Comparison of ENCODE assay signal across 1 cellular context in the genomic region with DNA sequence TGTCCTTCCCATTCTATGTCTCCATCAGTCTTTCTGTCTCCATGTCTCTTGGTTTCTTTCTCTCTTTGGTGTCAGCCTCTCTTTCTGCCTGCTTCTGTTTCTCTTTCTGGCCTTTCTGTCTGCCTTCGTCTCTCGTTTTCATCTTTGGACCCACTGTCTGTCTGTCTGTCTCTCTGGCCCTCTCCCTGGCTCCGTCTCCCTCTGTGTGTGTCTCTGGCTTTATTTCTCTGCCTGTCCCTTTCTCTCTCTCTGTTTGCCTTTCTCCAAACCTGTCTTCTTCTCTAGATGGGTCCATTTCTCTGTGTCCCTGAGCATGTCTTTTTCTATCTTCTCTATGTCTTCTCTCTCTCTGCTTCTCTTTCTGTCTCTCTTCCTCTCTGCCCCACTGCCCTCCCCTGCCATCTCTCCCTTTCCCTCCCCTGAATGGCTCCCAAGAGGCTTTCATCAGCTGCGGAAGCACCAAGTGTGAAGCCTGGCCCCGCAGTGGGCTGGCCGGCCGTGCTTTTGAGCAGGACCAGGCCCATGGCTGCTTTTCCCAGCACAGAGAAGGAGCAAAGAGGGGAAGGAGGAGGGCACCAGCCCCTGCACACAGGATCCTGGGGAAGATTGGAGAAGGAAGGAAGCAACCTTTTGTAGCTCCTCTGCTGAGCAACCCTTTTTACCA.
TF ChIP-seq lines count a peak whose summit lies in the region.

No MANE protein-coding gene starts in this region.

TF ChIP-seq in H1, 55 proteins besides CTCF, POLR2A, EP300 and RAD21:
- TF ChIP-seq BCL11A (IDR thresholded peaks at IDR 0.05; ENCODE audit: low read depth in 2 of 2, low read length in 2 of 2): no peak
- TF ChIP-seq YY1 (IDR thresholded peaks at IDR 0.05; ENCODE audit: low read depth, low read length): no peak
- no peak for TF ChIP-seq HDAC6 (IDR thresholded peaks at IDR 0.05; ENCODE audit: low read depth, low read length)
- TF ChIP-seq KDM4A (IDR thresholded peaks at IDR 0.05; ENCODE audit: low read depth, low read length, severe bottlenecking): no peak
- TF ChIP-seq, protein P1, sequence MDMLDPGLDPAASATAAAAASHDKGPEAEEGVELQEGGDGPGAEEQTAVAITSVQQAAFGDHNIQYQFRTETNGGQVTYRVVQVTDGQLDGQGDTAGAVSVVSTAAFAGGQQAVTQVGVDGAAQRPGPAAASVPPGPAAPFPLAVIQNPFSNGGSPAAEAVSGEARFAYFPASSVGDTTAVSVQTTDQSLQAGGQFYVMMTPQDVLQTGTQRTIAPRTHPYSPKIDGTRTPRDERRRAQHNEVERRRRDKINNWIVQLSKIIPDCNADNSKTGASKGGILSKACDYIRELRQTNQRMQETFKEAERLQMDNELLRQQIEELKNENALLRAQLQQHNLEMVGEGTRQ (IDR thresholded peaks at IDR 0.05; ENCODE audit: low read length): no peak
- no peak for TF ChIP-seq SIRT6 (IDR thresholded peaks at IDR 0.05; ENCODE audit: low read length)
- TF ChIP-seq BRCA1 (IDR thresholded peaks at IDR 0.05; ENCODE audit: low read depth, low read length): no peak
- no peak for TF ChIP-seq NANOG (IDR thresholded peaks at IDR 0.05; ENCODE audit: insufficient read depth, low read depth, low read length, poor library complexity, severe bottlenecking)
